Comparison of ENCODE assay signal across 19 cellular contexts in the genomic region with DNA sequence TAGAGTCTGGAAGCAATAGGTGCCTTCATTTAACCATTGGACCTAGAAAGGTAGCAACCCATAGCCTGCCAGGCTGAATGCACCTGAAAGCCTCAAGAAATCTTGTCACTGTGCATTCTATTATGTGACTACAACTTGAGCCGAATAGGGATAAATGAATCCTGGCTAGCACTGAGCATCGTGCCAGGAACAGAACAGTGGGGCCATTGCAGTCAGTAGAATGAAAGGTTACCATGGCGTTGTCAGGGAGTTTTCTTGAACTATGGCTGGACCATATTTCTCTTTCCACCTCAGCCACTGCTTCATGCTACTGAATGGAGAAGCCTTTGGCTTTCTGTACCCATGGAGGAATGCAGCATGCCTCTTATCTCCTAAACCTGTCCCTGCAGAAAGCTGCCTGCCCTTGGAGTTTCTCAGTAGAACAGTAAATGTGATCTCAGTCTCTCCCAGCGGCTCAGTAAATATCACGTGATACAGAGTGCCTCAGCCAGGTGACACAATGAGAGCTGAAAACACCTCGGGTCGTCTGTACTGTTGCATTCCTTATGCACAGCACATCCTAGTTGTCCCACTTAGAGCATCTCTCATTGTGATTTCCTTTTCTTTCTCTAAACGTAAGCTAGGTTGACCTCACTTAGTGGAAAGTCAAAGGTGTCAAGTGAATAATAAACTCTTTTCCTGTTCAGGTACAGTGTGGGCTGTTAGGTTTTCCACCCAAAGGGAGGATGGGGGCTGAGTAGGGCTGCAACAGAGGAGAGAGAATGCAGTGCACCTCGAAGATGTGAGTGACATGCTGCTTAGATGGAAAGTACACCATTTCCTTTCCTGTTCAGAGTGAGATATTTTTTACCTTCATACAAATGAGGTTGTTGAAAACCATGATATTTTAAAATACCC.
A peak's percentile ranks its signal among the peaks of the same experiment; 100 is the strongest.
DNase-seq lines count a peak whose midpoint lies in the region; ATAC-seq, FAIRE-seq and TF ChIP-seq lines count a peak whose summit lies in the region.
"Had no signal": no experiment of that assay in that cellular context is flagged by ENCODE, and none has a peak within 500 bp of the region (broad histone marks: within the 10 kb centered on the region; RNA-seq: fewer than 3 reads in every experiment).

No MANE protein-coding gene starts in this region.

- no peak for TF ChIP-seq CTCF in Peyer's patch (IDR thresholded peaks at IDR 0.05)

- peaks cover 19% of the 10 kb centered on the region for H3K27me3 Mint-ChIP-seq in stimulated activated naive CD8-positive, alpha-beta T cell treated with anti-CD3 and anti-CD28 coated beads, Interleukin-15, amount 100 ng/mL, for 72 hours

- H3K9me3 Mint-ChIP-seq in stimulated activated naive CD8-positive, alpha-beta T cell treated with anti-CD3 and anti-CD28 coated beads, Interleukin-15, amount 100 ng/mL, for 72 hours = peaks cover 0 to 7% of the 10 kb centered on the region in 2 donors

- ATAC-seq in stimulated activated naive CD8-positive, alpha-beta T cell treated with anti-CD3 and anti-CD28 coated beads, Interleukin-15, amount 100 ng/mL, for 72 hours = no peak
- ATAC-seq: activated CD4-positive, CD25-positive, alpha-beta regulatory T cell treated with anti-CD3 and anti-CD28 coated beads, Interleukin-2, amount 50 U/mL, for 24 hours; right cardiac atrium had no signal

- peak; percentile 41 for DNase-seq in ELF-1 (ENCODE audit: low read depth, low spot score)
- DNase-seq in NCI-H69 (lab: John Stamatoyannopoulos, UW) = peak; percentile 50
- DNase-seq in putamen (ENCODE audit: low spot score) = peak; percentile 61
- no peak for DNase-seq in activated gamma-delta T cell (lab: John Stamatoyannopoulos, UW)
- DNase-seq in stimulated activated naive CD8-positive, alpha-beta T cell treated with anti-CD3 and anti-CD28 coated beads, Interleukin-15, amount 100 ng/mL, for 72 hours = no peak
- DNase-seq in Peyer's patch = no peak
- DNase-seq: activated CD8-positive, alpha-beta memory T cell treated with anti-CD3 and anti-CD28 coated beads for 24 hours; activated naive CD8-positive, alpha-beta T cell treated with anti-CD3 and anti-CD28 coated beads for 36 hours; erythroblast; foreskin melanocyte; kidney glomerular epithelial cell; NCI-H1105; NCI-H345; RPMI8226; T-helper 9 cell had no signal

- H3K4me1 ChIP-seq in Peyer's patch = peaks cover 0 to 13% (median 0%) of the 10 kb centered on the region in 4 donors

- H3K27ac ChIP-seq in Peyer's patch = no peak overlapping the region

- peak; percentile 33 for FAIRE-seq in islet of Langerhans (lab: Jason Lieb, UNC)

- no peaks in the 10 kb centered on the region for H3K36me3 ChIP-seq in Peyer's patch

- H3K9me3 ChIP-seq in Peyer's patch = no peaks in the 10 kb centered on the region

- no peak for TF ChIP-seq POLR2A in Peyer's patch (IDR thresholded peaks at IDR 0.05)

- H3K4me3 ChIP-seq in Peyer's patch = no peak overlapping the region

- H3K4me3 Mint-ChIP-seq in stimulated activated naive CD8-positive, alpha-beta T cell treated with anti-CD3 and anti-CD28 coated beads, Interleukin-15, amount 100 ng/mL, for 72 hours = no peak overlapping the region
- H3K4me3 Mint-ChIP-seq: activated naive CD8-positive, alpha-beta T cell treated with anti-CD3 and anti-CD28 coated beads for 36 hours; mesothelial cell of epicardium had no signal

- no peaks in the 10 kb centered on the region for H3K27me3 ChIP-seq in Peyer's patch

- no peak overlapping the region for H3K27ac Mint-ChIP-seq in stimulated activated naive CD8-positive, alpha-beta T cell treated with anti-CD3 and anti-CD28 coated beads, Interleukin-15, amount 100 ng/mL, for 72 hours
- H3K27ac Mint-ChIP-seq: activated naive CD8-positive, alpha-beta T cell treated with anti-CD3 and anti-CD28 coated beads for 36 hours; mesothelial cell of epicardium had no signal

- H3K4me1 Mint-ChIP-seq in stimulated activated naive CD8-positive, alpha-beta T cell treated with anti-CD3 and anti-CD28 coated beads, Interleukin-15, amount 100 ng/mL, for 72 hours = no peaks in the 10 kb centered on the region
- H3K4me1 Mint-ChIP-seq: activated naive CD8-positive, alpha-beta T cell treated with anti-CD3 and anti-CD28 coated beads for 36 hours had no signal

Comparison
In these comparisons a context has a peak if more than half of its experiments do, and no peak if none do; other contexts are left out.
1. DNase-seq: peak in ELF-1 (single experiment), NCI-H69 (single experiment) and putamen (single experiment); none in activated gamma-delta T cell (single experiment), stimulated activated naive CD8-positive, alpha-beta T cell treated with anti-CD3 and anti-CD28 coated beads, Interleukin-15, amount 100 ng/mL, for 72 hours (0 of 2) and Peyer's patch (0 of 3).